Comparison of ENCODE assay signal across 21 cellular contexts in the genomic region with DNA sequence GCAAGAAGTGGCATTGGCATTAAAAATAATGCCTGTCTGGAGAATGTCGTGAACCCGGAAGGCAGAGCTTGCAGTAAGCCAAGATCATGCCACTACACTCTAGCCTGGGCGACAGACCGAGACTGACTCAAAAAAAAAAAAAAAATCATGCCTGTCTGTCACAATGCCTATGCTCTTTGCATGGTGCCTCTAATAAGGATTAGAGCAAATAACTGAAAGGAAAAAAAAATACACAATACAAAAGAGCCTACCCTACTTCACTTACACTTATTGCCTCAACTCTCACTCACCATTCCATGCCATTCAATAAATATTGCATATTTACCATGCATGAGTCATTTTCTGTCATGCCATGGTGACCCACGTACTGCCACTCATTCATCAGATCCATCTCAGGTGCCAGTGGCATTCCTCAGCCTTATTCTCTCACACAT. TPM values are rescaled to one million over a fixed set of nuclear protein-coding genes. Genes with fewer than 3 reads are reported as not detected.
DNase-seq lines count a peak whose midpoint lies in the region; ATAC-seq, FAIRE-seq and TF ChIP-seq lines count a peak whose summit lies in the region.
"Had no signal": no experiment of that assay in that cellular context is flagged by ENCODE, and none has a peak within 500 bp of the region (broad histone marks: within the 10 kb centered on the region; RNA-seq: fewer than 3 reads in every experiment).

No MANE protein-coding gene starts in this region.

- TF ChIP-seq CTCF in SK-N-SH (IDR thresholded peaks at IDR 0.05) (no peak), HEK293 (tag by site-specific recombination; IDR thresholded peaks at IDR 0.05) (no peak), foreskin keratinocyte (conservative IDR thresholded peaks at IDR 0.05) (no peak), parathyroid adenoma (IDR thresholded peaks at IDR 0.05) (no peak)

- no peak for FAIRE-seq in GM19239 (lab: Jason Lieb, UNC)
- FAIRE-seq: frontal cortex, kidney, urothelium cell line had no signal

- no peak overlapping the region for H3K4me2 ChIP-seq in SK-N-SH
- H3K4me2 ChIP-seq in parathyroid adenoma (ENCODE audit: low read length) = peak overlapping the region; percentile 19
- H3K4me2 ChIP-seq: GM23338 had no signal

- DNase-seq in SK-N-SH (no peak), foreskin keratinocyte (no peak), GM19239 (ENCODE audit: insufficient read length, low spot score) (no peak), NOMO-1 treated with DMSO at 0.1 percent for 48 hours (lab: John Stamatoyannopoulos, UW; ENCODE audit: unreplicated experiment) (no peak), activated gamma-delta T cell treated with Interleukin-2 at 50 U/mL for 16 hours (no peak)
- DNase-seq: activated naive CD4-positive, alpha-beta T cell treated with anti-CD3 and anti-CD28 coated beads, Interleukin-2, amount 10 ng/mL, durations not matched to agents 7 days and 5 days; activated T-cell treated with anti-CD3 and anti-CD28 coated beads, Interleukin-2, amount 50 U/mL, for 48 hours; COR-L47; kidney; natural killer cell; NCI-H1092 treated with DMSO at 0.1 percent for 48 hours; NCI-H1930; NCI-H524; substantia nigra; T-cell had no signal

- H3K27ac ChIP-seq in SK-N-SH (ENCODE audit: low read depth in 2 of 2, low read length in 1 of 2) (no peak overlapping the region), HEK293 (ENCODE audit: extremely low read depth, low read depth, low read length) (no peak overlapping the region), foreskin keratinocyte (no peak overlapping the region), parathyroid adenoma (no peak overlapping the region)

- H3K4me3 ChIP-seq in SK-N-SH (ENCODE audit: low read depth in 2 of 2, low read length in 1 of 2) = no peak overlapping the region
- no peak overlapping the region for H3K4me3 ChIP-seq in HEK293 (ENCODE audit: low read depth, low read length)
- no peak overlapping the region for H3K4me3 ChIP-seq in parathyroid adenoma (ENCODE audit: low read depth, low read length)
- H3K4me3 ChIP-seq: GM23338 had no signal

- CTCF ChIA-PET in SK-N-SH (lab: Yijun Ruan, JAX) = interaction anchor here (1.3 kb wide), 1 partner anchor 13 kb away, joined by 4 read pairs; no protein-coding TSS in a partner anchor
- CTCF ChIA-PET in HEK293 (lab: Yijun Ruan, JAX) = no interaction called here

- no peaks in the 10 kb centered on the region for H3F3A ChIP-seq in SK-N-SH (replicated peaks; ENCODE audit: insufficient read depth)

- H3K4me1 ChIP-seq in SK-N-SH (ENCODE audit: control insufficient read depth in 1 of 2, insufficient read depth in 2 of 2, low read depth in 1 of 2, low read length in 1 of 2) = peaks cover 0 to 14% of the 10 kb centered on the region in 2 experiments; a peak in 1 of 4 replicates
- H3K4me1 ChIP-seq in HEK293 (ENCODE audit: control insufficient read depth, insufficient read depth, low read length) = no peaks in the 10 kb centered on the region
- H3K4me1 ChIP-seq in foreskin keratinocyte = no peaks in the 10 kb centered on the region
- peaks cover 2% of the 10 kb centered on the region for H3K4me1 ChIP-seq in parathyroid adenoma

- no peaks in the 10 kb centered on the region for H3K27me3 ChIP-seq in SK-N-SH (ENCODE audit: insufficient read depth)
- no peaks in the 10 kb centered on the region for H3K27me3 ChIP-seq in foreskin keratinocyte
- no peaks in the 10 kb centered on the region for H3K27me3 ChIP-seq in parathyroid adenoma (ENCODE audit: control insufficient read depth, insufficient read depth, low read length)

- TF ChIP-seq EP300 in SK-N-SH (IDR thresholded peaks at IDR 0.05; ENCODE audit: borderline replicate concordance in 1 of 2, low read depth in 1 of 2, low read length in 1 of 2) = no peak

- POLR2A ChIA-PET in SK-N-SH (lab: Yijun Ruan, JAX) = no interaction called here
- POLR2A ChIA-PET in HEK293 (lab: Yijun Ruan, JAX) = no interaction called here

- no peak overlapping the region for H2AFZ ChIP-seq in SK-N-SH (ENCODE audit: low read depth)
- H2AFZ ChIP-seq in parathyroid adenoma = no peak overlapping the region
- H2AFZ ChIP-seq: GM23338 had no signal

- H3K9ac ChIP-seq in SK-N-SH (no peak overlapping the region), parathyroid adenoma (no peak overlapping the region)

- no peak for TF ChIP-seq RAD21 in SK-N-SH (IDR thresholded peaks at IDR 0.05; ENCODE audit: low read length)

- H3K36me3 ChIP-seq in SK-N-SH (replicated peaks in 1 of 2; ENCODE audit: control insufficient read depth in 1 of 2, insufficient read depth in 2 of 2, low read length in 1 of 2) = no peaks in the 10 kb centered on the region
- H3K36me3 ChIP-seq in HEK293 (ENCODE audit: control insufficient read depth in 2 of 2, insufficient read depth in 1 of 2, low read length in 2 of 2) = no peaks in the 10 kb centered on the region
- no peaks in the 10 kb centered on the region for H3K36me3 ChIP-seq in parathyroid adenoma (ENCODE audit: control insufficient read depth, insufficient read depth, low read length)

- H3K9me2 ChIP-seq in SK-N-SH = no peaks in the 10 kb centered on the region; the same call in 1 of the 2 replicates

- ATAC-seq in SK-N-SH treated with all-trans-retinoic acid at 6 μM for 48 hours (no peak), foreskin keratinocyte (peak; percentile 56)
- ATAC-seq: natural killer cell, T-cell had no signal

- H3K9me3 ChIP-seq in SK-N-SH = no peaks in the 10 kb centered on the region
- no peaks in the 10 kb centered on the region for H3K9me3 ChIP-seq in HEK293 (ENCODE audit: control insufficient read depth, insufficient read depth, low read depth, low read length)
- H3K9me3 ChIP-seq in parathyroid adenoma (ENCODE audit: control insufficient read depth, low read length) = no peaks in the 10 kb centered on the region

- peaks cover 4% of the 10 kb centered on the region for H3K79me2 ChIP-seq in SK-N-SH (ENCODE audit: insufficient read depth)
- no peaks in the 10 kb centered on the region for H3K79me2 ChIP-seq in parathyroid adenoma

- 85% methylated on average over 5 of the region's 5 CpGs for WGBS in SK-N-SH (ENCODE audit: low lambda C conversion rate)

- H4K20me1 ChIP-seq in SK-N-SH (ENCODE audit: insufficient read depth) = no peaks in the 10 kb centered on the region; the same call in 1 of the 2 replicates

TF ChIP-seq in SK-N-SH, 30 proteins besides CTCF, POLR2A, EP300 and RAD21:
- 0 out of 2 replicates have a peak, but pooled peaks have one; percentile 12 for TF ChIP-seq TCF12 (IDR thresholded peaks at IDR 0.05)
- TF ChIP-seq, protein P1, sequence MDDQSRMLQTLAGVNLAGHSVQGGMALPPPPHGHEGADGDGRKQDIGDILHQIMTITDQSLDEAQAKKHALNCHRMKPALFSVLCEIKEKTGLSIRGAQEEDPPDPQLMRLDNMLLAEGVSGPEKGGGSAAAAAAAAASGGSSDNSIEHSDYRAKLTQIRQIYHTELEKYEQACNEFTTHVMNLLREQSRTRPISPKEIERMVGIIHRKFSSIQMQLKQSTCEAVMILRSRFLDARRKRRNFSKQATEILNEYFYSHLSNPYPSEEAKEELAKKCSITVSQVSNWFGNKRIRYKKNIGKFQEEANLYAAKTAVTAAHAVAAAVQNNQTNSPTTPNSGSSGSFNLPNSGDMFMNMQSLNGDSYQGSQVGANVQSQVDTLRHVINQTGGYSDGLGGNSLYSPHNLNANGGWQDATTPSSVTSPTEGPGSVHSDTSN (IDR thresholded peaks at IDR 0.05) = peak; percentile 29; the same call in 1 of the 2 replicates
- no peak for TF ChIP-seq FOSL2 (IDR thresholded peaks at IDR 0.05; ENCODE audit: borderline replicate concordance, low read depth)

TF ChIP-seq in SK-N-SH treated with all-trans-retinoic acid at 6 μM for 48 hours, 23 proteins besides CTCF, POLR2A, EP300 and RAD21 (continues in another document):
- no peak for TF ChIP-seq CSDC2 (CRISPR knock-in tag; IDR thresholded peaks at IDR 0.05)
- no peak for TF ChIP-seq ZNF565 (CRISPR knock-in tag; conservative IDR thresholded peaks at IDR 0.05; ENCODE audit: low read depth)
- no peak for TF ChIP-seq PPARA (CRISPR knock-in tag; IDR thresholded peaks at IDR 0.05; ENCODE audit: borderline replicate concordance)
- TF ChIP-seq SNAI2 (CRISPR knock-in tag; IDR thresholded peaks at IDR 0.05) = no peak
- TF ChIP-seq TCF4 (CRISPR knock-in tag; IDR thresholded peaks at IDR 0.05; ENCODE audit: borderline replicate concordance) = no peak
- TF ChIP-seq, protein P2, sequence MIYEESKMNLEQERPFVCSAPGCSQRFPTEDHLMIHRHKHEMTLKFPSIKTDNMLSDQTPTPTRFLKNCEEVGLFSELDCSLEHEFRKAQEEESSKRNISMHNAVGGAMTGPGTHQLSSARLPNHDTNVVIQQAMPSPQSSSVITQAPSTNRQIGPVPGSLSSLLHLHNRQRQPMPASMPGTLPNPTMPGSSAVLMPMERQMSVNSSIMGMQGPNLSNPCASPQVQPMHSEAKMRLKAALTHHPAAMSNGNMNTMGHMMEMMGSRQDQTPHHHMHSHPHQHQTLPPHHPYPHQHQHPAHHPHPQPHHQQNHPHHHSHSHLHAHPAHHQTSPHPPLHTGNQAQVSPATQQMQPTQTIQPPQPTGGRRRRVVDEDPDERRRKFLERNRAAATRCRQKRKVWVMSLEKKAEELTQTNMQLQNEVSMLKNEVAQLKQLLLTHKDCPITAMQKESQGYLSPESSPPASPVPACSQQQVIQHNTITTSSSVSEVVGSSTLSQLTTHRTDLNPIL (CRISPR knock-in tag; IDR thresholded peaks at IDR 0.05; ENCODE audit: low read depth) = no peak
- TF ChIP-seq ZC3H10 (CRISPR knock-in tag; IDR thresholded peaks at IDR 0.05) = no peak

TF ChIP-seq in HEK293, 187 proteins besides CTCF, POLR2A, EP300 and RAD21 (continues in another document):
- TF ChIP-seq ZNF510 (tag by site-specific recombination; IDR thresholded peaks at IDR 0.05; ENCODE audit: insufficient replicate concordance) = no peak
- no peak for TF ChIP-seq ZNF433 (tag by site-specific recombination; IDR thresholded peaks at IDR 0.05; ENCODE audit: low read depth)
- TF ChIP-seq ZNF571 (tag by site-specific recombination; IDR thresholded peaks at IDR 0.05) = no peak
- no peak for TF ChIP-seq ZNF624 (tag by site-specific recombination; IDR thresholded peaks at IDR 0.05)
- TF ChIP-seq, protein P3, sequence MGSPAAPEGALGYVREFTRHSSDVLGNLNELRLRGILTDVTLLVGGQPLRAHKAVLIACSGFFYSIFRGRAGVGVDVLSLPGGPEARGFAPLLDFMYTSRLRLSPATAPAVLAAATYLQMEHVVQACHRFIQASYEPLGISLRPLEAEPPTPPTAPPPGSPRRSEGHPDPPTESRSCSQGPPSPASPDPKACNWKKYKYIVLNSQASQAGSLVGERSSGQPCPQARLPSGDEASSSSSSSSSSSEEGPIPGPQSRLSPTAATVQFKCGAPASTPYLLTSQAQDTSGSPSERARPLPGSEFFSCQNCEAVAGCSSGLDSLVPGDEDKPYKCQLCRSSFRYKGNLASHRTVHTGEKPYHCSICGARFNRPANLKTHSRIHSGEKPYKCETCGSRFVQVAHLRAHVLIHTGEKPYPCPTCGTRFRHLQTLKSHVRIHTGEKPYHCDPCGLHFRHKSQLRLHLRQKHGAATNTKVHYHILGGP (tag by site-specific recombination; IDR thresholded peaks at IDR 0.05) = no peak
- TF ChIP-seq SETDB1 (IDR thresholded peaks at IDR 0.05; ENCODE audit: insufficient read length, low read length) = no peak

RNA-seq across cellular contexts. Expression of a gene that starts 49.1 kb away (rescaled TPM):
- polyA plus RNA-seq in SK-N-SH (2012; rRNA removed) = 8.8 and 10.4 TPM in 2 replicates
- 6.4 and 6.6 TPM in 2 replicates for polyA plus RNA-seq in SK-N-SH (2012; cell fraction: cytosol; rRNA removed)
- polyA plus RNA-seq in SK-N-SH (2012; cell fraction: nucleus; rRNA removed) = 18.5 and 26.1 TPM in 2 replicates
- 13.3 and 14.8 TPM in 2 replicates for total RNA-seq in foreskin keratinocyte
- 2.4 and 3.6 TPM in 2 replicates for polyA plus RNA-seq in foreskin keratinocyte
